14 cellular contexts compared by ENCODE assay signal in the genomic region with DNA sequence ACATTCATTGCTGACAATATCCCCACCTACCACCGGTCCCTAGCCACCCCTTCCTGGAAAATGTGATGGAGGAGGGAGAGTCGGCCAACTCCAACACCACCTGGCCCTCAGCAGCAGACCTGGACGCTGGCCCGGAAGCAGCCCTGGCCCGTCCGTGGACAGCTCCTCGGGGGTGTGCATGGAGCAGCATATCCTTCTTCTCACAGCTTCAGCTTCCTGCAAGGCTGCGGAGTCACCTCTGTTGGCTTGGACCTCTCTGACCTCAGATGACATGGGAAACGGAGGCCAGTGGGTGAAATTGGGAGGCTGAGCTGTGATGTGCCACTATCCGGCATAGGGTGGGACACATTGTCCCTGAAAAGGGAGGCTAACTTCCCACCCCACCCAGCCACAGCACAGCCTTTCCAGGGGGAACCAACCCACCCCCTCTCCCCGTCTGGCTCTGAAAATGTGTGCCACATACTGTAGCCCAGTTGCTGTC. TPM values are rescaled to one million over a fixed set of nuclear protein-coding genes. Genes with fewer than 3 reads are reported as not detected.
DNase-seq lines count a peak whose midpoint lies in the region; ATAC-seq and TF ChIP-seq lines count a peak whose summit lies in the region.
"Had no signal": no experiment of that assay in that cellular context is flagged by ENCODE, and none has a peak within 500 bp of the region (broad histone marks: within the 10 kb centered on the region; RNA-seq: fewer than 3 reads in every experiment).

No MANE protein-coding gene starts in this region.

- TF ChIP-seq CTCF in lung (IDR thresholded peaks at IDR 0.05; ENCODE audit: control extremely low read depth, extremely low read depth): no peak
- TF ChIP-seq CTCF in upper lobe of right lung (IDR thresholded peaks at IDR 0.05): no peak

- H3K27me3 ChIP-seq in lung (ENCODE audit: control insufficient read depth, insufficient read depth) (no peaks in the 10 kb centered on the region), upper lobe of right lung (no peaks in the 10 kb centered on the region)
- H3K27me3 ChIP-seq: SJSA1 had no signal

- peak overlapping the region; percentile 20 to 49 for H3K27ac ChIP-seq in lung (ENCODE audit: low read depth in 1 of 2, low read length in 1 of 2)
- H3K27ac ChIP-seq in upper lobe of right lung: peak overlapping the region; percentile 30
- H3K27ac ChIP-seq: SJSA1 had no signal

- ATAC-seq in esophagus mucosa: peak; percentile 4
- ATAC-seq in lung (ENCODE audit: insufficient read depth, low FRiP score): peak; percentile 75
- ATAC-seq in upper lobe of right lung: peak; percentile 74
- ATAC-seq in GM18498 (IDR thresholded peaks at IDR 0.05; ENCODE audit: unreplicated experiment): no peak
- ATAC-seq in GM21423 (IDR thresholded peaks at IDR 0.05; ENCODE audit: unreplicated experiment): no peak

- WGBS in lung, 2 donors: 34 to 62% methylated on average over 11 of the region's 11 CpGs

- DNase-seq in NCI-H2029 (lab: John Stamatoyannopoulos, UW) (peak; percentile 42), NCI-H2029 treated with DMSO at 0.1 percent for 48 hours (lab: John Stamatoyannopoulos, UW) (no peak), lung (ENCODE audit: low spot score) (peak; percentile 38), upper lobe of right lung (peak; percentile 65), NCI-H146 (lab: John Stamatoyannopoulos, UW) (no peak)
- DNase-seq: amniotic stem cell; CD4-positive, alpha-beta T cell; effector CD8-positive, alpha-beta T cell; NCI-H226; stimulated activated CD4-positive, alpha-beta T cell treated with anti-CD3 and anti-CD28 coated beads, Interleukin-4, amount 100 ng/mL, for 1 hour had no signal

- H3K4me3 ChIP-seq in lung (no peak overlapping the region), upper lobe of right lung (no peak overlapping the region)
- H3K4me3 ChIP-seq: SJSA1 had no signal

- H3K36me3 ChIP-seq in lung (ENCODE audit: control insufficient read depth in 2 of 2, insufficient read depth in 2 of 2, low read length in 2 of 2) (no peaks in the 10 kb centered on the region), upper lobe of right lung (no peaks in the 10 kb centered on the region)
- H3K36me3 ChIP-seq: SJSA1 had no signal

- intact Hi-C loops in upper lobe of right lung (cut with DNase I): no loop called here

- peaks cover 3 to 10% of the 10 kb centered on the region in 2 donors for H3K4me1 ChIP-seq in lung (ENCODE audit: control insufficient read depth in 2 of 2, insufficient read depth in 2 of 2, low read length in 2 of 2)
- no peaks in the 10 kb centered on the region for H3K4me1 ChIP-seq in upper lobe of right lung

- H3K9me3 ChIP-seq in lung (ENCODE audit: control insufficient read depth in 2 of 2, insufficient read depth in 1 of 2, low read length in 1 of 2): no peaks in the 10 kb centered on the region
- no peaks in the 10 kb centered on the region for H3K9me3 ChIP-seq in upper lobe of right lung
- H3K9me3 ChIP-seq: SJSA1 had no signal

RNA-seq across cellular contexts. Expression of a gene that starts 42.9 kb away (rescaled TPM):
- 137 TPM for total RNA-seq in esophagus mucosa
- total RNA-seq in lung: 100 to 1,000 TPM; 168 to 262 TPM
- 100 to 1,000 TPM; 145 to 176 TPM for polyA plus RNA-seq in lung
- 314 TPM for total RNA-seq in upper lobe of right lung

Comparison
In these comparisons a context has a peak if more than half of its experiments do, and no peak if none do; other contexts are left out.
1. DNase-seq: peak in NCI-H2029 (single experiment), lung (single experiment) and upper lobe of right lung (single experiment); none in NCI-H2029 treated with DMSO at 0.1 percent for 48 hours (single experiment) and NCI-H146 (single experiment).
2. ATAC-seq: peak in esophagus mucosa (single experiment), lung (single experiment) and upper lobe of right lung (single experiment); none in GM18498 (single experiment) and GM21423 (single experiment).